Comparison of ENCODE assay signal across 9 cellular contexts in the genomic region with DNA sequence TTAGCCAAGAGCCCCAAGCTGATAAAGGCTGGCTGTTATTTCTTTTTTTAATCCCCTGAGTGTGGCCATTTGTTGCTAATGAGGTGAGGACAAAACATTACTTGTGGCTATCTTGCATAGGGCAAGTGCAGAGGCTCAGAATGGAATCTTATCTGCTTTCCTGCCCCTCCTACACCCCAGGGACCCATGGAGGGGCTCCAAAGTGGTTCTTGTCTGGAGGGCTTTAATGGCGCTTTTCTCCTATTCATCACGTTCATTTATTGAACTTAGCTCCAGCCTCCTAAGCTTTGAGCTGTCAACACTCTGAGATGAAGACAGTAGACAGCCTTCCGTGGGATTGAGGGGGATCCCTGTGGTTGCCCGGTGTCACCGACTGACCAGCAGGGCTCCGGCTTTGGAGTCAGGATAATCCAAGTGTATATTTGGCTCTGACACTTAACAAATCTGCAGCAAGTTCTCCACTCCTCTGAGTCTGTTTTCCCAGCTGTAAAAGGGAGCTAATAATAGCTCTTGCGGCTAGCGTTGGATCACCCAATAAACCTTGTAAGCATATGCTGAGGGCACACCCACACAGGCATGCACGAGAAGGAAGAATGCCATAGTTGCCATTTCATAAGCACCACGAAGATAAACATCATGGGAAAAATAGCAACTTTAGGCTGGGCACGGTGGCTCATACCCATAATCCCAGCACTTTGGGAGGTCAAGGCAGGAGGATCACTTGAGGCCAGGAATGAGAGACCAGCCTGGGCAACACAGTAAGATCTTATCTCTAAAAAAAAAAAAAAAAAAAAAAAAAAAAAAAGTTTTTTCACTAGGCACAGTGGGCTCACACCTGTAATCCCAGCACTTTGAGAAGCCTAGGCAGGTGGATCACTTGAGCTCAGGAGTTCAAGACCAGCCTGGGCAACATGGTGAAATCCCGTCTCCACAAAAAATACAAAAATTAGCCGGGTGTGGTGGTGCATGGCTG. TPM values are rescaled to one million over a fixed set of nuclear protein-coding genes. Genes with fewer than 3 reads are reported as not detected.
DNase-seq lines count a peak whose midpoint lies in the region; TF ChIP-seq lines count a peak whose summit lies in the region.
"Had no signal": no experiment of that assay in that cellular context is flagged by ENCODE, and none has a peak within 500 bp of the region (broad histone marks: within the 10 kb centered on the region; RNA-seq: fewer than 3 reads in every experiment).

No MANE protein-coding gene starts in this region.

- H3K4me3 ChIP-seq in epithelial cell of esophagus (ENCODE audit: low read length) (no peak overlapping the region), prostate gland (no peak overlapping the region)

- no peak for TF ChIP-seq CTCF in epithelial cell of esophagus (IDR thresholded peaks at IDR 0.05; ENCODE audit: insufficient read depth, low read depth, low read length, missing control alignments)
- no peak for TF ChIP-seq CTCF in prostate gland (IDR thresholded peaks at IDR 0.05)

- H3K4me1 ChIP-seq in prostate gland (replicated peaks), result peaks cover 14% of the 10 kb centered on the region

- DNase-seq in DMS79 treated with DMSO at 0.1 percent for 48 hours (lab: John Stamatoyannopoulos, UW) (peak; percentile 80), NCI-H524 (lab: John Stamatoyannopoulos, UW) (peak; percentile 46 to 60), epithelial cell of esophagus (ENCODE audit: low read depth) (peak; percentile 53), prostate gland (ENCODE audit: low spot score) (peak; percentile 83), iPS-NIHi11 (ENCODE audit: low spot score) (no peak)
- DNase-seq in stimulated activated CD4-positive, alpha-beta T cell treated with anti-CD3 and anti-CD28 coated beads, Interleukin-2, amount 100 ng/mL, for 48 hours, result no peak
- no peak for DNase-seq in activated naive CD4-positive, alpha-beta T cell (lab: John Stamatoyannopoulos, UW)
- DNase-seq in activated CD4-positive, CD25-positive, alpha-beta regulatory T cell (lab: John Stamatoyannopoulos, UW), result no peak
- DNase-seq: substantia nigra had no signal

- WGBS in prostate gland, result 21% methylated on average over 13 of the region's 13 CpGs

- TF ChIP-seq POLR2A in prostate gland (IDR thresholded peaks at IDR 0.05), result no peak

- peak overlapping the region; percentile 65 to 71 for H3K27ac ChIP-seq in prostate gland

- no peaks in the 10 kb centered on the region for H3K36me3 ChIP-seq in prostate gland

- no peaks in the 10 kb centered on the region for H3K9me3 ChIP-seq in prostate gland

- intact Hi-C loops in prostate gland (cut with DNase I), result no loop called here

- H3K27me3 ChIP-seq in prostate gland (replicated peaks; ENCODE audit: insufficient read depth), result no peaks in the 10 kb centered on the region

RNA-seq across cellular contexts. Expression of a gene that starts 44.8 kb away (rescaled TPM):
- 1,000 to 10,000 TPM in 1 of 2 donors, 100 to 1,000 TPM in 1; 968 to 2,091 TPM for total RNA-seq in prostate gland

Comparison
In these comparisons a context has a peak if more than half of its experiments do, and no peak if none do; other contexts are left out.
1. DNase-seq: peak in DMS79 treated with DMSO at 0.1 percent for 48 hours (single experiment), NCI-H524 (2 of 2), epithelial cell of esophagus (single experiment) and prostate gland (single experiment); none in stimulated activated CD4-positive, alpha-beta T cell treated with anti-CD3 and anti-CD28 coated beads, Interleukin-2, amount 100 ng/mL, for 48 hours (0 of 2), activated naive CD4-positive, alpha-beta T cell (0 of 4), activated CD4-positive, CD25-positive, alpha-beta regulatory T cell (0 of 4) and iPS-NIHi11 (single experiment).